Comparison of ENCODE assay signal across 1 cellular context in the genomic region with DNA sequence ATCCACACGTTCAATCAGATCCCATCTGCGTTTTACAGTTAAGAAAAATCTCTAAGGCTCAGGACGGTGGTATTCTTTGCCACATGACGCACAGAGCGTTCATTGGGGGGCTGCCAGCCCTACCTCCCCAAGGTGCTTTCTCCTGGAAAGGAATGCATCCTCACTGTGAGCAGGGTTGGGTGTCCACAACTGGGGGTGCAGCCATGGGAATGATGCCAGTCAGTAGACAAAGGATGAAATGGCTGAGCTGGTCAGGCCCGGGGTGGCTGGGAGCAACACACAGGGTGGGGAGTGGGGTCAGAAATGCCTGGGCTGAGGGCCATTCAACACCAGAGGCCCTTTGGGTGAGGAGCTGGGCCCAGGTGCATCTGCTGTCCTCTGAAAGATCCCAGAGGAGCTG.
TF ChIP-seq lines count a peak whose summit lies in the region.

No MANE protein-coding gene starts in this region.

TF ChIP-seq in H1, 55 proteins besides CTCF, POLR2A, EP300 and RAD21:
- TF ChIP-seq ASH2L (IDR thresholded peaks at IDR 0.05; ENCODE audit: low read length): no peak
- TF ChIP-seq BACH1 (IDR thresholded peaks at IDR 0.05; ENCODE audit: low read length): no peak
- TF ChIP-seq, protein P1, sequence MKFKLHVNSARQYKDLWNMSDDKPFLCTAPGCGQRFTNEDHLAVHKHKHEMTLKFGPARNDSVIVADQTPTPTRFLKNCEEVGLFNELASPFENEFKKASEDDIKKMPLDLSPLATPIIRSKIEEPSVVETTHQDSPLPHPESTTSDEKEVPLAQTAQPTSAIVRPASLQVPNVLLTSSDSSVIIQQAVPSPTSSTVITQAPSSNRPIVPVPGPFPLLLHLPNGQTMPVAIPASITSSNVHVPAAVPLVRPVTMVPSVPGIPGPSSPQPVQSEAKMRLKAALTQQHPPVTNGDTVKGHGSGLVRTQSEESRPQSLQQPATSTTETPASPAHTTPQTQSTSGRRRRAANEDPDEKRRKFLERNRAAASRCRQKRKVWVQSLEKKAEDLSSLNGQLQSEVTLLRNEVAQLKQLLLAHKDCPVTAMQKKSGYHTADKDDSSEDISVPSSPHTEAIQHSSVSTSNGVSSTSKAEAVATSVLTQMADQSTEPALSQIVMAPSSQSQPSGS (IDR thresholded peaks at IDR 0.05; ENCODE audit: low read length): no peak
- TF ChIP-seq SRF (IDR thresholded peaks at IDR 0.05; ENCODE audit: low read depth, low read length): no peak
- TF ChIP-seq SIN3A (conservative IDR thresholded peaks at IDR 0.05 in 1 of 2, IDR thresholded peaks at IDR 0.05 in 1 of 2; ENCODE audit: low read depth in 1 of 2, low read length in 2 of 2): no peak
- TF ChIP-seq CTBP2 (IDR thresholded peaks at IDR 0.05; ENCODE audit: borderline replicate concordance, insufficient read depth, insufficient read length, low read length): no peak
- TF ChIP-seq KDM4A (IDR thresholded peaks at IDR 0.05; ENCODE audit: low read depth, low read length, severe bottlenecking): no peak
- TF ChIP-seq, protein P2, sequence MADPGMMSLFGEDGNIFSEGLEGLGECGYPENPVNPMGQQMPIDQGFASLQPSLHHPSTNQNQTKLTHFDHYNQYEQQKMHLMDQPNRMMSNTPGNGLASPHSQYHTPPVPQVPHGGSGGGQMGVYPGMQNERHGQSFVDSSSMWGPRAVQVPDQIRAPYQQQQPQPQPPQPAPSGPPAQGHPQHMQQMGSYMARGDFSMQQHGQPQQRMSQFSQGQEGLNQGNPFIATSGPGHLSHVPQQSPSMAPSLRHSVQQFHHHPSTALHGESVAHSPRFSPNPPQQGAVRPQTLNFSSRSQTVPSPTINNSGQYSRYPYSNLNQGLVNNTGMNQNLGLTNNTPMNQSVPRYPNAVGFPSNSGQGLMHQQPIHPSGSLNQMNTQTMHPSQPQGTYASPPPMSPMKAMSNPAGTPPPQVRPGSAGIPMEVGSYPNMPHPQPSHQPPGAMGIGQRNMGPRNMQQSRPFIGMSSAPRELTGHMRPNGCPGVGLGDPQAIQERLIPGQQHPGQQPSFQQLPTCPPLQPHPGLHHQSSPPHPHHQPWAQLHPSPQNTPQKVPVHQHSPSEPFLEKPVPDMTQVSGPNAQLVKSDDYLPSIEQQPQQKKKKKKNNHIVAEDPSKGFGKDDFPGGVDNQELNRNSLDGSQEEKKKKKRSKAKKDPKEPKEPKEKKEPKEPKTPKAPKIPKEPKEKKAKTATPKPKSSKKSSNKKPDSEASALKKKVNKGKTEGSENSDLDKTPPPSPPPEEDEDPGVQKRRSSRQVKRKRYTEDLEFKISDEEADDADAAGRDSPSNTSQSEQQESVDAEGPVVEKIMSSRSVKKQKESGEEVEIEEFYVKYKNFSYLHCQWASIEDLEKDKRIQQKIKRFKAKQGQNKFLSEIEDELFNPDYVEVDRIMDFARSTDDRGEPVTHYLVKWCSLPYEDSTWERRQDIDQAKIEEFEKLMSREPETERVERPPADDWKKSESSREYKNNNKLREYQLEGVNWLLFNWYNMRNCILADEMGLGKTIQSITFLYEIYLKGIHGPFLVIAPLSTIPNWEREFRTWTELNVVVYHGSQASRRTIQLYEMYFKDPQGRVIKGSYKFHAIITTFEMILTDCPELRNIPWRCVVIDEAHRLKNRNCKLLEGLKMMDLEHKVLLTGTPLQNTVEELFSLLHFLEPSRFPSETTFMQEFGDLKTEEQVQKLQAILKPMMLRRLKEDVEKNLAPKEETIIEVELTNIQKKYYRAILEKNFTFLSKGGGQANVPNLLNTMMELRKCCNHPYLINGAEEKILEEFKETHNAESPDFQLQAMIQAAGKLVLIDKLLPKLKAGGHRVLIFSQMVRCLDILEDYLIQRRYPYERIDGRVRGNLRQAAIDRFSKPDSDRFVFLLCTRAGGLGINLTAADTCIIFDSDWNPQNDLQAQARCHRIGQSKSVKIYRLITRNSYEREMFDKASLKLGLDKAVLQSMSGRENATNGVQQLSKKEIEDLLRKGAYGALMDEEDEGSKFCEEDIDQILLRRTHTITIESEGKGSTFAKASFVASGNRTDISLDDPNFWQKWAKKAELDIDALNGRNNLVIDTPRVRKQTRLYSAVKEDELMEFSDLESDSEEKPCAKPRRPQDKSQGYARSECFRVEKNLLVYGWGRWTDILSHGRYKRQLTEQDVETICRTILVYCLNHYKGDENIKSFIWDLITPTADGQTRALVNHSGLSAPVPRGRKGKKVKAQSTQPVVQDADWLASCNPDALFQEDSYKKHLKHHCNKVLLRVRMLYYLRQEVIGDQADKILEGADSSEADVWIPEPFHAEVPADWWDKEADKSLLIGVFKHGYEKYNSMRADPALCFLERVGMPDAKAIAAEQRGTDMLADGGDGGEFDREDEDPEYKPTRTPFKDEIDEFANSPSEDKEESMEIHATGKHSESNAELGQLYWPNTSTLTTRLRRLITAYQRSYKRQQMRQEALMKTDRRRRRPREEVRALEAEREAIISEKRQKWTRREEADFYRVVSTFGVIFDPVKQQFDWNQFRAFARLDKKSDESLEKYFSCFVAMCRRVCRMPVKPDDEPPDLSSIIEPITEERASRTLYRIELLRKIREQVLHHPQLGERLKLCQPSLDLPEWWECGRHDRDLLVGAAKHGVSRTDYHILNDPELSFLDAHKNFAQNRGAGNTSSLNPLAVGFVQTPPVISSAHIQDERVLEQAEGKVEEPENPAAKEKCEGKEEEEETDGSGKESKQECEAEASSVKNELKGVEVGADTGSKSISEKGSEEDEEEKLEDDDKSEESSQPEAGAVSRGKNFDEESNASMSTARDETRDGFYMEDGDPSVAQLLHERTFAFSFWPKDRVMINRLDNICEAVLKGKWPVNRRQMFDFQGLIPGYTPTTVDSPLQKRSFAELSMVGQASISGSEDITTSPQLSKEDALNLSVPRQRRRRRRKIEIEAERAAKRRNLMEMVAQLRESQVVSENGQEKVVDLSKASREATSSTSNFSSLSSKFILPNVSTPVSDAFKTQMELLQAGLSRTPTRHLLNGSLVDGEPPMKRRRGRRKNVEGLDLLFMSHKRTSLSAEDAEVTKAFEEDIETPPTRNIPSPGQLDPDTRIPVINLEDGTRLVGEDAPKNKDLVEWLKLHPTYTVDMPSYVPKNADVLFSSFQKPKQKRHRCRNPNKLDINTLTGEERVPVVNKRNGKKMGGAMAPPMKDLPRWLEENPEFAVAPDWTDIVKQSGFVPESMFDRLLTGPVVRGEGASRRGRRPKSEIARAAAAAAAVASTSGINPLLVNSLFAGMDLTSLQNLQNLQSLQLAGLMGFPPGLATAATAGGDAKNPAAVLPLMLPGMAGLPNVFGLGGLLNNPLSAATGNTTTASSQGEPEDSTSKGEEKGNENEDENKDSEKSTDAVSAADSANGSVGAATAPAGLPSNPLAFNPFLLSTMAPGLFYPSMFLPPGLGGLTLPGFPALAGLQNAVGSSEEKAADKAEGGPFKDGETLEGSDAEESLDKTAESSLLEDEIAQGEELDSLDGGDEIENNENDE (IDR thresholded peaks at IDR 0.05; ENCODE audit: insufficient replicate concordance, low read length): no peak
- no peak for TF ChIP-seq RFX5 (IDR thresholded peaks at IDR 0.05; ENCODE audit: borderline replicate concordance, low read depth, low read length)
- TF ChIP-seq HDAC6 (IDR thresholded peaks at IDR 0.05; ENCODE audit: low read depth, low read length): no peak
- no peak for TF ChIP-seq SAP30 (IDR thresholded peaks at IDR 0.05; ENCODE audit: insufficient read depth, insufficient replicate concordance, low read length)
- no peak for TF ChIP-seq MAFK (IDR thresholded peaks at IDR 0.05; ENCODE audit: low read depth, low read length)
- no peak for TF ChIP-seq YY1 (IDR thresholded peaks at IDR 0.05; ENCODE audit: low read depth, low read length)
- TF ChIP-seq GABPA (IDR thresholded peaks at IDR 0.05; ENCODE audit: borderline replicate concordance, insufficient read depth, low read length): no peak
- TF ChIP-seq RXRA (IDR thresholded peaks at IDR 0.05; ENCODE audit: insufficient read depth, low read depth, low read length): no peak
- no peak for TF ChIP-seq SUZ12 (IDR thresholded peaks at IDR 0.05; ENCODE audit: low read length)
- TF ChIP-seq TAF1 (IDR thresholded peaks at IDR 0.05; ENCODE audit: low read depth, low read length): no peak
- no peak for TF ChIP-seq BCL11A (IDR thresholded peaks at IDR 0.05; ENCODE audit: low read depth in 2 of 2, low read length in 2 of 2)
- no peak for TF ChIP-seq CBX5 (IDR thresholded peaks at IDR 0.05; ENCODE audit: low read depth, low read length)
